In the genomic region with DNA sequence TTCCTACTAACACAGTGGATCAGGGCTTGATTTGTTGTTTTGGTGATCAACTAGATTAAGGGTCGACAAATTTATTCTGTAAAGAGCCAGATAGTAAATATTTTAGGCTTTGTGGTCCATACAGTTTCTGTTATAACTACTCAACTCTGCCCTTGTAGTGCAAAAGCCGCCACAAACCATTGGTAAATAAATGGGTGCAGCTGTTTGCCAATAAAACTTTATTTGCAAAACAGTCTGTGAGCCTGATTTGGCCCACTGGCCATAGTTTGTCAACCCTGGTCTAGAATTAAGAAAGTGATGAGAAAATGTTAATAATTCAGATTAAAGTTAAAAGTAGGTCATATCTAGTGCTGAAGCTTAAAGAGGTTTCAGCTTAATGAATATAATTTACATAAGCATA, we compare ENCODE assay signal across 20 cellular contexts.
DNase-seq lines count a peak whose midpoint lies in the region; ATAC-seq, FAIRE-seq and TF ChIP-seq lines count a peak whose summit lies in the region.
"Had no signal": no experiment of that assay in that cellular context is flagged by ENCODE, and none has a peak within 500 bp of the region (broad histone marks: within the 10 kb centered on the region; RNA-seq: fewer than 3 reads in every experiment).

No MANE protein-coding gene starts in this region.

- TF ChIP-seq POLR2A in HepG2 (IDR thresholded peaks at IDR 0.05; ENCODE audit: insufficient read depth in 1 of 2, low read depth in 2 of 2, low read length in 2 of 2) (no peak), right lobe of liver (IDR thresholded peaks at IDR 0.05) (no peak), sigmoid colon (IDR thresholded peaks at IDR 0.05) (no peak)

- H2AFZ ChIP-seq in HepG2 (ENCODE audit: low read length), result no peak overlapping the region

- H3K27ac ChIP-seq in HepG2 (ENCODE audit: extremely low read length, insufficient read depth, low read length) (no peak overlapping the region), right lobe of liver (no peak overlapping the region), sigmoid colon (no peak overlapping the region), caudate nucleus (ENCODE audit: low read depth, low read length) (no peak overlapping the region)
- H3K27ac ChIP-seq: 22Rv1 had no signal

- no peak overlapping the region for H3K4me3 ChIP-seq in HepG2 (replicated peaks in 1 of 3; ENCODE audit: insufficient read depth in 1 of 3, low read depth in 2 of 3, low read length in 3 of 3)
- no peak overlapping the region for H3K4me3 ChIP-seq in right lobe of liver
- no peak overlapping the region for H3K4me3 ChIP-seq in sigmoid colon
- H3K4me3 ChIP-seq: HAP-1 had no signal

- H3K4me1 ChIP-seq in HepG2 (ENCODE audit: insufficient read depth, low read length) (peaks cover 20% of the 10 kb centered on the region; the same call in 1 of the 2 replicates), right lobe of liver (no peaks in the 10 kb centered on the region), sigmoid colon (peaks cover 0 to 32% (median 23%) of the 10 kb centered on the region in 4 donors)

- H3K27me3 Mint-ChIP-seq in activated CD8-positive, alpha-beta memory T cell treated with anti-CD3 and anti-CD28 coated beads, Interleukin-2, amount 10 ng/mL, durations not matched to agents 7 days and 5 days, result peaks cover 46% of the 10 kb centered on the region
- H3K27me3 Mint-ChIP-seq: CD4-positive, alpha-beta memory T cell had no signal

- in situ Hi-C loops in HepG2 (cut with HindIII; ENCODE audit: extremely low pct_ligation_motif_present, low pct_unique_long_range_greater_than_20kb), result no loop called here

- CTCF ChIA-PET in activated CD8-positive, alpha-beta memory T cell treated with anti-CD3 and anti-CD28 coated beads, Interleukin-2, amount 10 ng/mL, durations not matched to agents 7 days and 5 days (lab: Charles Lee), result interaction anchor here (2.0 kb wide), 1 partner anchor 35 kb away, joined by 6 read pairs; no protein-coding TSS in a partner anchor
- CTCF ChIA-PET in HepG2 (lab: Yijun Ruan, JAX; ENCODE audit: low intra/inter-chr PET ratio, low total read pairs), result no interaction called here

- no TSS peak for BruUV-seq in HepG2 (replicated peaks; lab: Mats Ljungman, UMichigan)

- no peak for ATAC-seq in activated CD8-positive, alpha-beta memory T cell treated with anti-CD3 and anti-CD28 coated beads, Interleukin-2, amount 10 ng/mL, durations not matched to agents 7 days and 5 days
- no peak for ATAC-seq in HepG2
- ATAC-seq in right lobe of liver, result no peak

- no peaks in the 10 kb centered on the region for H3K9me3 ChIP-seq in HepG2 (ENCODE audit: low read length)
- H3K9me3 ChIP-seq in right lobe of liver, result no peaks in the 10 kb centered on the region
- H3K9me3 ChIP-seq in sigmoid colon, result no peaks in the 10 kb centered on the region
- H3K9me3 ChIP-seq: HAP-1 had no signal

- no peaks in the 10 kb centered on the region for H3K9me3 Mint-ChIP-seq in activated CD8-positive, alpha-beta memory T cell treated with anti-CD3 and anti-CD28 coated beads, Interleukin-2, amount 10 ng/mL, durations not matched to agents 7 days and 5 days (ENCODE audit: low read depth)
- H3K9me3 Mint-ChIP-seq: CD4-positive, alpha-beta memory T cell; HFFc6 had no signal

- peaks cover 11% of the 10 kb centered on the region for H3K4me1 Mint-ChIP-seq in activated CD8-positive, alpha-beta memory T cell treated with anti-CD3 and anti-CD28 coated beads, Interleukin-2, amount 10 ng/mL, durations not matched to agents 7 days and 5 days

- POLR2A ChIA-PET in HepG2 (lab: Yijun Ruan, JAX), result no interaction called here

- H3K9ac ChIP-seq in HepG2 (ENCODE audit: insufficient read depth, low read depth, low read length), result no peak overlapping the region

- H3K36me3 ChIP-seq in HepG2 (replicated peaks in 1 of 2; ENCODE audit: control insufficient read depth in 1 of 2, insufficient read depth in 2 of 2, low read length in 2 of 2) (no peaks in the 10 kb centered on the region), right lobe of liver (no peaks in the 10 kb centered on the region), sigmoid colon (no peaks in the 10 kb centered on the region)
- H3K36me3 ChIP-seq: HAP-1 had no signal

- TF ChIP-seq CTCF in HepG2 (CRISPR knock-in tag; IDR thresholded peaks at IDR 0.05), result no peak
- TF ChIP-seq CTCF in right lobe of liver (IDR thresholded peaks at IDR 0.05), result no peak
- no peak for TF ChIP-seq CTCF in sigmoid colon (IDR thresholded peaks at IDR 0.05)

- FAIRE-seq in HepG2 (lab: Jason Lieb, UNC) (no peak), islet of Langerhans (lab: Jason Lieb, UNC) (peak; percentile 94)
- FAIRE-seq: GM12892, H54 had no signal

- no peaks in the 10 kb centered on the region for H3K36me3 Mint-ChIP-seq in activated CD8-positive, alpha-beta memory T cell treated with anti-CD3 and anti-CD28 coated beads, Interleukin-2, amount 10 ng/mL, durations not matched to agents 7 days and 5 days
- H3K36me3 Mint-ChIP-seq: CD4-positive, alpha-beta memory T cell had no signal

- no peak for TF ChIP-seq EP300 in HepG2 (IDR thresholded peaks at IDR 0.05; ENCODE audit: low read depth in 2 of 2, low read length in 2 of 2)
- TF ChIP-seq EP300 in HepG2 (CRISPR knock-in tag; IDR thresholded peaks at IDR 0.05; ENCODE audit: borderline replicate concordance), result no peak
- TF ChIP-seq EP300 in sigmoid colon (IDR thresholded peaks at IDR 0.05), result no peak

- H3K4me3 Mint-ChIP-seq in activated CD8-positive, alpha-beta memory T cell treated with anti-CD3 and anti-CD28 coated beads, Interleukin-2, amount 10 ng/mL, durations not matched to agents 7 days and 5 days, result no peak overlapping the region
- H3K4me3 Mint-ChIP-seq: CD4-positive, alpha-beta memory T cell; HFFc6 had no signal

- no peak overlapping the region for H3K4me2 ChIP-seq in HepG2 (ENCODE audit: low read depth, low read length)

- intact Hi-C loops in HepG2 (cut with micrococcal nuclease; ENCODE audit: unreplicated experiment), result loop anchor here (10.0 kb wide), 1 partner anchor 55 kb away; no protein-coding TSS in a partner anchor
- intact Hi-C loops in right lobe of liver (cut with DNase I), result no loop called here
- intact Hi-C loops in sigmoid colon (cut with DNase I), result loop anchor here (10.0 kb wide), 1 partner anchor 345 kb away; the partner anchor contains the start of gene TMEM131L

- H3K27me3 ChIP-seq in HepG2 (ENCODE audit: control insufficient read depth in 1 of 2, insufficient read depth in 2 of 2, low read length in 2 of 2) (no peaks in the 10 kb centered on the region; a peak in 1 of 5 replicates), right lobe of liver (no peaks in the 10 kb centered on the region), sigmoid colon (no peaks in the 10 kb centered on the region)

- no peak overlapping the region for H3K27ac Mint-ChIP-seq in activated CD8-positive, alpha-beta memory T cell treated with anti-CD3 and anti-CD28 coated beads, Interleukin-2, amount 10 ng/mL, durations not matched to agents 7 days and 5 days
- H3K27ac Mint-ChIP-seq: CD4-positive, alpha-beta memory T cell; HFFc6 had no signal

- H4K20me1 ChIP-seq in HepG2 (ENCODE audit: insufficient read depth, low read length), result no peaks in the 10 kb centered on the region

- TF ChIP-seq RAD21 in HepG2 (CRISPR knock-in tag; IDR thresholded peaks at IDR 0.05), result no peak

- 43% methylated on average over 2 of the region's 2 CpGs for WGBS in HepG2 (ENCODE audit: low lambda C conversion rate)
- WGBS in right lobe of liver (ENCODE audit: insufficient coverage, low coverage, low lambda C conversion rate, missing lambda C conversion rate), result 95% methylated on average over 2 of the region's 2 CpGs
- WGBS in sigmoid colon, 2 donors, result 77 to 88% methylated on average over 2 of the region's 2 CpGs

- DNase-seq in activated CD8-positive, alpha-beta memory T cell treated with anti-CD3 and anti-CD28 coated beads, Interleukin-2, amount 10 ng/mL, durations not matched to agents 7 days and 5 days, result peak; percentile 1
- no peak for DNase-seq in activated CD8-positive, alpha-beta memory T cell treated with anti-CD3 and anti-CD28 coated beads for 24 hours
- DNase-seq in HepG2 (ENCODE audit: low spot score) (no peak), right lobe of liver (no peak), sigmoid colon (peak; percentile 21), caudate nucleus (lab: John Stamatoyannopoulos, UW) (no peak)
- no peak for DNase-seq in stimulated activated CD4-positive, alpha-beta T cell treated with anti-CD3 and anti-CD28 coated beads, Interleukin-4, amount 100 ng/mL, for 24 hours
- DNase-seq: C1 segment of cervical spinal cord; Calu3; CD4-positive, alpha-beta memory T cell; COR-L47; DMS79 treated with DMSO at 0.1 percent for 48 hours; GF-D8; GOT3; HFFc6 had no signal

- no peaks in the 10 kb centered on the region for H3K79me2 ChIP-seq in HepG2 (ENCODE audit: insufficient read depth, low read length)

Comparison
In these comparisons a context has a peak if more than half of its experiments do, and no peak if none do; other contexts are left out.
1. DNase-seq: peak in activated CD8-positive, alpha-beta memory T cell treated with anti-CD3 and anti-CD28 coated beads, Interleukin-2, amount 10 ng/mL, durations not matched to agents 7 days and 5 days (single experiment) and sigmoid colon (single experiment); none in activated CD8-positive, alpha-beta memory T cell treated with anti-CD3 and anti-CD28 coated beads for 24 hours (single experiment), HepG2 (single experiment), right lobe of liver (0 of 3), caudate nucleus (0 of 61) and stimulated activated CD4-positive, alpha-beta T cell treated with anti-CD3 and anti-CD28 coated beads, Interleukin-4, amount 100 ng/mL, for 24 hours (single experiment).
2. intact Hi-C loops: an anchor here in HepG2 (10.0 kb wide) and sigmoid colon (10.0 kb wide); none called in right lobe of liver.